ENCODE assay signal across 1 cellular context in the genomic region with DNA sequence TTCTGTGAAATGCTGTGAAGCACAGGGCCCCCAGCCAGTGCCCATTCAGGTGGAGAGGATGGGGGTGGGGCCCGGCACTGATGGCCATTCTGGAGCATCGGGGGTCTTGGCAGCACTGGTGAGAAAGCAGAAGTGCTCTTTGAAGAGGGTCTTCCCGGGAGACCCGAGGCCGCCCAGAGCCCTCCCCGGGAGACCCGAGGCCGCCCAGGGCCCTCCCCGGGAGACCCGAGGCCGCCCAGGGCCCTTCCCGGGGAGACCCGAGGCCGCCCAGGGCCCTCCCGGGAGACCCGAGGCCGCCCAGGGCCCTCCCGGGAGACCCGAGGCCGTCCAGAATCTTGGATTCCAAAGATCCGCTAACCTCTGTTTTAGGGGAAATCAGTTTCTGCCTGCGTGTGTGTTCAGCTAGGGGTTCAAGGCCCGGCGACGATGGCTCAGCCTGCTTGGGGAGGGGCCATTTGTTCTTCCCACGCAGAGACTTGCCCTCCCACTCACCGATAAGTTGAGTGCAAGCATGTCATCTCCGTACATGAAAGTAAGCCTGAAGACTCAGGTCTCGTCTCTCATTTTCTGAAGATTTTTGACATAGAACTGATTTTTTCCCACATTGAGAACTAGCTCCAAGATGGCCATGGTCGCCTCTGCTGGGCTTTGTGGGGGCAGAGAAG.
TF ChIP-seq lines count a peak whose summit lies in the region.

No MANE protein-coding gene starts in this region.

TF ChIP-seq in GM23338, 12 proteins besides CTCF, POLR2A, EP300 and RAD21 (continued from another document):
- TF ChIP-seq, protein P1, sequence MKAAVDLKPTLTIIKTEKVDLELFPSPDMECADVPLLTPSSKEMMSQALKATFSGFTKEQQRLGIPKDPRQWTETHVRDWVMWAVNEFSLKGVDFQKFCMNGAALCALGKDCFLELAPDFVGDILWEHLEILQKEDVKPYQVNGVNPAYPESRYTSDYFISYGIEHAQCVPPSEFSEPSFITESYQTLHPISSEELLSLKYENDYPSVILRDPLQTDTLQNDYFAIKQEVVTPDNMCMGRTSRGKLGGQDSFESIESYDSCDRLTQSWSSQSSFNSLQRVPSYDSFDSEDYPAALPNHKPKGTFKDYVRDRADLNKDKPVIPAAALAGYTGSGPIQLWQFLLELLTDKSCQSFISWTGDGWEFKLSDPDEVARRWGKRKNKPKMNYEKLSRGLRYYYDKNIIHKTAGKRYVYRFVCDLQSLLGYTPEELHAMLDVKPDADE (IDR thresholded peaks at IDR 0.05) = no peak
- no peak for TF ChIP-seq EZH2 (IDR thresholded peaks at IDR 0.05; ENCODE audit: low read depth, unreplicated experiment)
- TF ChIP-seq POLR2AphosphoS5 (IDR thresholded peaks at IDR 0.05; ENCODE audit: low read depth) = no peak
- no peak for TF ChIP-seq JUNB (IDR thresholded peaks at IDR 0.05; ENCODE audit: unreplicated experiment)
- TF ChIP-seq, protein P2, sequence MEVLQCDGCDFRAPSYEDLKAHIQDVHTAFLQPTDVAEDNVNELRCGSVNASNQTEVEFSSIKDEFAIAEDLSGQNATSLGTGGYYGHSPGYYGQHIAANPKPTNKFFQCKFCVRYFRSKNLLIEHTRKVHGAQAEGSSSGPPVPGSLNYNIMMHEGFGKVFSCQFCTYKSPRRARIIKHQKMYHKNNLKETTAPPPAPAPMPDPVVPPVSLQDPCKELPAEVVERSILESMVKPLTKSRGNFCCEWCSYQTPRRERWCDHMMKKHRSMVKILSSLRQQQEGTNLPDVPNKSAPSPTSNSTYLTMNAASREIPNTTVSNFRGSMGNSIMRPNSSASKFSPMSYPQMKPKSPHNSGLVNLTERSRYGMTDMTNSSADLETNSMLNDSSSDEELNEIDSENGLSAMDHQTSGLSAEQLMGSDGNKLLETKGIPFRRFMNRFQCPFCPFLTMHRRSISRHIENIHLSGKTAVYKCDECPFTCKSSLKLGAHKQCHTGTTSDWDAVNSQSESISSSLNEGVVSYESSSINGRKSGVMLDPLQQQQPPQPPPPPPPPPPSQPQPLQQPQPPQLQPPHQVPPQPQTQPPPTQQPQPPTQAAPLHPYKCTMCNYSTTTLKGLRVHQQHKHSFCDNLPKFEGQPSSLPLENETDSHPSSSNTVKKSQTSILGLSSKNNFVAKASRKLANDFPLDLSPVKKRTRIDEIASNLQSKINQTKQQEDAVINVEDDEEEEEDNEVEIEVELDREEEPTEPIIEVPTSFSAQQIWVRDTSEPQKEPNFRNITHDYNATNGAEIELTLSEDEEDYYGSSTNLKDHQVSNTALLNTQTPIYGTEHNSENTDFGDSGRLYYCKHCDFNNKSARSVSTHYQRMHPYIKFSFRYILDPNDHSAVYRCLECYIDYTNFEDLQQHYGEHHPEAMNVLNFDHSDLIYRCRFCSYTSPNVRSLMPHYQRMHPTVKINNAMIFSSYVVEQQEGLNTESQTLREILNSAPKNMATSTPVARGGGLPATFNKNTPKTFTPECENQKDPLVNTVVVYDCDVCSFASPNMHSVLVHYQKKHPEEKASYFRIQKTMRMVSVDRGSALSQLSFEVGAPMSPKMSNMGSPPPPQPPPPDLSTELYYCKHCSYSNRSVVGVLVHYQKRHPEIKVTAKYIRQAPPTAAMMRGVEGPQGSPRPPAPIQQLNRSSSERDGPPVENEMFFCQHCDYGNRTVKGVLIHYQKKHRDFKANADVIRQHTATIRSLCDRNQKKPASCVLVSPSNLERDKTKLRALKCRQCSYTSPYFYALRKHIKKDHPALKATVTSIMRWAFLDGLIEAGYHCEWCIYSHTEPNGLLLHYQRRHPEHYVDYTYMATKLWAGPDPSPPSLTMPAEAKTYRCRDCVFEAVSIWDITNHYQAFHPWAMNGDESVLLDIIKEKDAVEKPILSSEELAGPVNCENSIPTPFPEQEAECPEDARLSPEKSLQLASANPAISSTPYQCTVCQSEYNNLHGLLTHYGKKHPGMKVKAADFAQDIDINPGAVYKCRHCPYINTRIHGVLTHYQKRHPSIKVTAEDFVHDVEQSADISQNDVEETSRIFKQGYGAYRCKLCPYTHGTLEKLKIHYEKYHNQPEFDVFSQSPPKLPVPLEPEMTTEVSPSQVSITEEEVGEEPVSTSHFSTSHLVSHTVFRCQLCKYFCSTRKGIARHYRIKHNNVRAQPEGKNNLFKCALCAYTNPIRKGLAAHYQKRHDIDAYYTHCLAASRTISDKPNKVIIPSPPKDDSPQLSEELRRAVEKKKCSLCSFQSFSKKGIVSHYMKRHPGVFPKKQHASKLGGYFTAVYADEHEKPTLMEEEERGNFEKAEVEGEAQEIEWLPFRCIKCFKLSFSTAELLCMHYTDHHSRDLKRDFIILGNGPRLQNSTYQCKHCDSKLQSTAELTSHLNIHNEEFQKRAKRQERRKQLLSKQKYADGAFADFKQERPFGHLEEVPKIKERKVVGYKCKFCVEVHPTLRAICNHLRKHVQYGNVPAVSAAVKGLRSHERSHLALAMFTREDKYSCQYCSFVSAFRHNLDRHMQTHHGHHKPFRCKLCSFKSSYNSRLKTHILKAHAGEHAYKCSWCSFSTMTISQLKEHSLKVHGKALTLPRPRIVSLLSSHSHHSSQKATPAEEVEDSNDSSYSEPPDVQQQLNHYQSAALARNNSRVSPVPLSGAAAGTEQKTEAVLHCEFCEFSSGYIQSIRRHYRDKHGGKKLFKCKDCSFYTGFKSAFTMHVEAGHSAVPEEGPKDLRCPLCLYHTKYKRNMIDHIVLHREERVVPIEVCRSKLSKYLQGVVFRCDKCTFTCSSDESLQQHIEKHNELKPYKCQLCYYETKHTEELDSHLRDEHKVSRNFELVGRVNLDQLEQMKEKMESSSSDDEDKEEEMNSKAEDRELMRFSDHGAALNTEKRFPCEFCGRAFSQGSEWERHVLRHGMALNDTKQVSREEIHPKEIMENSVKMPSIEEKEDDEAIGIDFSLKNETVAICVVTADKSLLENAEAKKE (CRISPR knock-in tag; IDR thresholded peaks at IDR 0.05) = no peak
- no peak for TF ChIP-seq STAT1 (IDR thresholded peaks at IDR 0.05; ENCODE audit: unreplicated experiment)
- TF ChIP-seq ZNF331 (CRISPR knock-in tag; IDR thresholded peaks at IDR 0.05; ENCODE audit: low read depth) = no peak
